In genomic region chr1:117673405-117673804, GRCh38 we compare ENCODE assay signal across 18 cellular contexts.
DNase-seq lines count a peak whose midpoint lies in the region; ATAC-seq, FAIRE-seq and TF ChIP-seq lines count a peak whose summit lies in the region.
"Had no signal": no experiment of that assay in that cellular context is flagged by ENCODE, and none has a peak within 500 bp of the region (broad histone marks: within the 10 kb centered on the region; RNA-seq: fewer than 3 reads in every experiment).

No MANE protein-coding gene starts in this region.

- POLR2A ChIA-PET in A549 (lab: Yijun Ruan, JAX): interaction anchor here (0.5 kb wide), 1 partner anchor 24 kb away, joined by 3 read pairs; no protein-coding TSS in a partner anchor

- TF ChIP-seq CTCF in A549 (IDR thresholded peaks at IDR 0.05): no peak
- no peak for TF ChIP-seq CTCF in foreskin keratinocyte (conservative IDR thresholded peaks at IDR 0.05)

- CTCF ChIA-PET in A549 (lab: Yijun Ruan, JAX): interaction anchor here (1.1 to 1.4 kb wide), 2 partner anchors 14 to 139 kb away, joined by 3 to 4 read pairs; no protein-coding TSS in a partner anchor

- WGBS in A549 (ENCODE audit: missing lambda C conversion rate): 19% methylated on average over 2 of the region's 2 CpGs

- peaks cover 12% of the 10 kb centered on the region for H3K27me3 ChIP-seq in foreskin keratinocyte
- H3K27me3 ChIP-seq: body of pancreas, neural progenitor cell had no signal

- no peaks in the 10 kb centered on the region for H3K9me3 ChIP-seq in A549
- H3K9me3 ChIP-seq: body of pancreas had no signal

- ATAC-seq in A549: no peak
- ATAC-seq in foreskin keratinocyte: peak; percentile 83
- ATAC-seq in GM21528 (IDR thresholded peaks at IDR 0.05; ENCODE audit: low FRiP score, unreplicated experiment): no peak
- no peak for ATAC-seq in HG02852 (IDR thresholded peaks at IDR 0.05; ENCODE audit: unreplicated experiment)
- ATAC-seq: body of pancreas; CD8-positive, alpha-beta T cell; Panc1 had no signal

- H3K27ac ChIP-seq in A549: no peak overlapping the region
- no peak overlapping the region for H3K27ac ChIP-seq in foreskin keratinocyte
- H3K27ac ChIP-seq: body of pancreas, neural progenitor cell had no signal

- H3K4me3 ChIP-seq in A549: no peak overlapping the region
- H3K4me3 ChIP-seq: body of pancreas, neural progenitor cell had no signal

- H3K4me2 ChIP-seq in A549: no peak overlapping the region
- H3K4me2 ChIP-seq: neural progenitor cell had no signal

- no peak for TF ChIP-seq EP300 in A549 (IDR thresholded peaks at IDR 0.05)

- no peak for TF ChIP-seq RAD21 in A549 (conservative IDR thresholded peaks at IDR 0.05 in 1 of 2, IDR thresholded peaks at IDR 0.05 in 1 of 2)

- DNase-seq in A549 (ENCODE audit: low read depth in 1 of 2, low spot score in 1 of 2): no peak
- peak; percentile 83 for DNase-seq in ELR (ENCODE audit: low read depth)
- DNase-seq in SW480 (ENCODE audit: low spot score): peak; percentile 7
- DNase-seq in foreskin keratinocyte: peak; percentile 41 to 63
- DNase-seq in C1 segment of cervical spinal cord (lab: John Stamatoyannopoulos, UW): no peak
- DNase-seq in activated gamma-delta T cell treated with Interleukin-2 at 50 U/mL for 16 hours: no peak
- DNase-seq: body of pancreas; H7; KBM-7; kidney; NCI-H2171; stimulated activated CD4-positive, alpha-beta T cell treated with anti-CD3 and anti-CD28 coated beads, Interleukin-15, amount 100 ng/mL, for 24 hours; T-helper 9 cell had no signal

- peaks cover 3% of the 10 kb centered on the region; the same call in 1 of the 3 replicates for H3K4me1 ChIP-seq in A549
- peaks cover 4% of the 10 kb centered on the region for H3K4me1 ChIP-seq in foreskin keratinocyte
- H3K4me1 ChIP-seq: neural progenitor cell had no signal

- FAIRE-seq in A549 (lab: Jason Lieb, UNC): no peak
- FAIRE-seq: kidney had no signal

- no peak for TF ChIP-seq POLR2A in A549 (IDR thresholded peaks at IDR 0.05; ENCODE audit: low read length)

TF ChIP-seq in A549, 52 proteins besides CTCF, POLR2A, EP300 and RAD21:
- TF ChIP-seq FOSL2 (IDR thresholded peaks at IDR 0.05) (no peak), FOSL2 (CRISPR knock-in tag; IDR thresholded peaks at IDR 0.05) (peak; percentile 24; the same call in 1 of the 2 replicates), RFX5 (IDR thresholded peaks at IDR 0.05) (no peak)

Comparison
In these comparisons a context has a peak if more than half of its experiments do, and no peak if none do; other contexts are left out.
1. DNase-seq: peak in ELR (single experiment), SW480 (single experiment) and foreskin keratinocyte (2 of 2); none in A549 (0 of 2), C1 segment of cervical spinal cord (0 of 14) and activated gamma-delta T cell treated with Interleukin-2 at 50 U/mL for 16 hours (single experiment).